14 cellular contexts compared by ENCODE assay signal in genomic region chr22:23098718-23099524, GRCh38. TPM values are rescaled to one million over a fixed set of nuclear protein-coding genes. Genes with fewer than 3 reads are reported as not detected.
DNase-seq lines count a peak whose midpoint lies in the region; ATAC-seq and TF ChIP-seq lines count a peak whose summit lies in the region.
"Had no signal": no experiment of that assay in that cellular context is flagged by ENCODE, and none has a peak within 500 bp of the region (broad histone marks: within the 10 kb centered on the region; RNA-seq: fewer than 3 reads in every experiment).

No MANE protein-coding gene starts in this region.

- no peaks in the 10 kb centered on the region for H3K36me3 ChIP-seq in skeletal muscle tissue (ENCODE audit: control insufficient read depth in 3 of 3, insufficient read depth in 3 of 3, low read length in 3 of 3)

- peak overlapping the region; percentile 85 for H3K27ac ChIP-seq in C4-2B
- peak overlapping the region; percentile 36 for H3K27ac ChIP-seq in skeletal muscle tissue (ENCODE audit: low read depth, low read length)

- no peaks in the 10 kb centered on the region for H3K9me3 ChIP-seq in skeletal muscle tissue (ENCODE audit: control insufficient read depth in 3 of 3, low read length in 3 of 3)

- no peak for TF ChIP-seq CTCF in C4-2B (conservative IDR thresholded peaks at IDR 0.05)

- ATAC-seq in left lobe of liver (peak; percentile 16), GM19467 (IDR thresholded peaks at IDR 0.05; ENCODE audit: unreplicated experiment) (no peak), GM18498 (IDR thresholded peaks at IDR 0.05; ENCODE audit: unreplicated experiment) (no peak)

- peaks cover 20 to 22% (median 20%) of the 10 kb centered on the region in 3 donors for H3K4me1 ChIP-seq in skeletal muscle tissue (ENCODE audit: control insufficient read depth in 3 of 3, insufficient read depth in 3 of 3, low read length in 3 of 3)

- H3K9ac ChIP-seq in skeletal muscle tissue (ENCODE audit: low read depth in 1 of 3, low read length in 3 of 3): peak overlapping the region in 2 of 3 donors; percentile 20 to 64

- peaks cover 0 to 6% (median 0%) of the 10 kb centered on the region in 3 donors for H3K27me3 ChIP-seq in skeletal muscle tissue (ENCODE audit: control insufficient read depth in 3 of 3, insufficient read depth in 3 of 3, low read length in 3 of 3)

- H3K4me3 ChIP-seq in skeletal muscle tissue (ENCODE audit: low read length in 3 of 3): no peak overlapping the region

- DNase-seq in cerebellar nuclear complex (lab: John Stamatoyannopoulos, UW) (peak; percentile 89 to 98), left lobe of liver (ENCODE audit: low spot score) (no peak), NCI-H2107 (lab: John Stamatoyannopoulos, UW) (no peak)
- no peak for DNase-seq in stimulated activated CD4-positive, alpha-beta T cell treated with anti-CD3 and anti-CD28 coated beads, Interleukin-4, amount 100 ng/mL, for 24 hours
- DNase-seq: activated CD8-positive, alpha-beta memory T cell treated with anti-CD3 and anti-CD28 coated beads for 24 hours; DMS153; NCI-H1694 treated with DMSO at 0.1 percent for 48 hours; NCI-H774; SIG-M5 had no signal

RNA-seq across cellular contexts. Expression of gene GNAZ, which starts 28.6 kb away (rescaled TPM):
- 0.33 TPM for total RNA-seq in left lobe of liver
- total RNA-seq in skeletal muscle tissue: 2.1 TPM

RNA-seq across cellular contexts. Expression of gene RSPH14, which starts 42.9 kb away (rescaled TPM):
- total RNA-seq in left lobe of liver (0.18 TPM), skeletal muscle tissue (under 0.01 TPM)
- total RNA-seq: myocyte had no signal

RNA-seq across cellular contexts. Expression of gene RAB36, which starts 46.4 kb away (rescaled TPM):
- total RNA-seq in left lobe of liver (0.38 TPM), skeletal muscle tissue (0.52 TPM)

Comparison
In these comparisons a context has a peak if more than half of its experiments do, and no peak if none do; other contexts are left out.
1. DNase-seq: peak in cerebellar nuclear complex (2 of 2); none in left lobe of liver (single experiment), stimulated activated CD4-positive, alpha-beta T cell treated with anti-CD3 and anti-CD28 coated beads, Interleukin-4, amount 100 ng/mL, for 24 hours (single experiment) and NCI-H2107 (single experiment).